In genomic region chr19:8336072-8336569, GRCh38 we compare ENCODE assay signal across 12 cellular contexts. TPM values are rescaled to one million over a fixed set of nuclear protein-coding genes. Genes with fewer than 3 reads are reported as not detected.
A peak's percentile ranks its signal among the peaks of the same experiment; 100 is the strongest.
DNase-seq lines count a peak whose midpoint lies in the region; ATAC-seq, FAIRE-seq and TF ChIP-seq lines count a peak whose summit lies in the region.
"Had no signal": no experiment of that assay in that cellular context is flagged by ENCODE, and none has a peak within 500 bp of the region (broad histone marks: within the 10 kb centered on the region; RNA-seq: fewer than 3 reads in every experiment).

No MANE protein-coding gene starts in this region.

- DNase-seq in NCI-H748 (lab: John Stamatoyannopoulos, UW; ENCODE audit: unreplicated experiment) (peak; percentile 22), NCI-H748 treated with DMSO at 0.1 percent for 48 hours (lab: John Stamatoyannopoulos, UW) (no peak), astrocyte (ENCODE audit: low read depth) (no peak), GM19239 (ENCODE audit: insufficient read length, low spot score) (no peak)
- DNase-seq: activated gamma-delta T cell, sigmoid colon had no signal

- H3K4me1 Mint-ChIP-seq in astrocyte (ENCODE audit: low read depth, unreplicated experiment) (no peaks in the 10 kb centered on the region), nephron (peaks cover 7% of the 10 kb centered on the region)

- TF ChIP-seq CTCF in HEK293 (tag by site-specific recombination; IDR thresholded peaks at IDR 0.05) (no peak), astrocyte (IDR thresholded peaks at IDR 0.05; ENCODE audit: insufficient read depth, low read depth, low read length) (no peak), nephron (IDR thresholded peaks at IDR 0.05; ENCODE audit: unreplicated experiment in 3 of 3) (no peak)

- no peak overlapping the region for H3K4me3 ChIP-seq in HEK293 (ENCODE audit: low read depth, low read length)
- H3K4me3 ChIP-seq in astrocyte (ENCODE audit: insufficient read depth, low read depth, low read length) = no peak overlapping the region
- H3K4me3 ChIP-seq: mucosa of descending colon had no signal

- no peaks in the 10 kb centered on the region for H3K79me2 ChIP-seq in astrocyte (ENCODE audit: insufficient read depth, low read length)

- no peak overlapping the region for H3K27ac Mint-ChIP-seq in astrocyte (ENCODE audit: unreplicated experiment)
- H3K27ac Mint-ChIP-seq in nephron = no peak overlapping the region

- no peak for FAIRE-seq in astrocyte (lab: Jason Lieb, UNC)
- no peak for FAIRE-seq in GM19239 (lab: Jason Lieb, UNC)

- no peak overlapping the region for H3K27ac ChIP-seq in HEK293 (ENCODE audit: extremely low read depth, low read depth, low read length)
- H3K27ac ChIP-seq in astrocyte (ENCODE audit: low read depth, low read length) = no peak overlapping the region
- H3K27ac ChIP-seq: sigmoid colon, vagina had no signal

- no peak overlapping the region for H3K4me2 ChIP-seq in astrocyte (ENCODE audit: low read length)

- H3K4me1 ChIP-seq in HEK293 (ENCODE audit: control insufficient read depth, insufficient read depth, low read length) = no peaks in the 10 kb centered on the region; the same call in 1 of the 2 replicates
- H3K4me1 ChIP-seq in astrocyte (ENCODE audit: insufficient read depth, low read length) = no peaks in the 10 kb centered on the region

- no peaks in the 10 kb centered on the region for H3K9me3 ChIP-seq in HEK293 (ENCODE audit: control insufficient read depth, insufficient read depth, low read depth, low read length)
- H3K9me3 ChIP-seq in astrocyte (ENCODE audit: insufficient read depth, low read depth, low read length) = no peaks in the 10 kb centered on the region
- H3K9me3 ChIP-seq: mucosa of descending colon, sigmoid colon, vagina had no signal

- H3K4me3 Mint-ChIP-seq in astrocyte (ENCODE audit: unreplicated experiment) = peak overlapping the region; percentile 8
- peak overlapping the region; percentile 37 to 74 (median 66) for H3K4me3 Mint-ChIP-seq in nephron

- peaks cover 28% of the 10 kb centered on the region for H3K27me3 ChIP-seq in astrocyte (ENCODE audit: insufficient read depth, low read length)
- H3K27me3 ChIP-seq: vagina had no signal

- H4K20me1 ChIP-seq in astrocyte (ENCODE audit: insufficient read depth, low read length) = peaks cover 3% of the 10 kb centered on the region

- no peaks in the 10 kb centered on the region for H3K36me3 ChIP-seq in HEK293 (ENCODE audit: control insufficient read depth in 2 of 2, insufficient read depth in 1 of 2, low read length in 2 of 2)
- no peaks in the 10 kb centered on the region for H3K36me3 ChIP-seq in astrocyte (ENCODE audit: insufficient read depth, low read length)
- H3K36me3 ChIP-seq: sigmoid colon, vagina had no signal

- H3K36me3 Mint-ChIP-seq in astrocyte (ENCODE audit: low read depth, unreplicated experiment) (peaks cover 3% of the 10 kb centered on the region), nephron (ENCODE audit: low read depth) (no peaks in the 10 kb centered on the region)

- H2AFZ ChIP-seq in astrocyte (ENCODE audit: low read depth, low read length) = no peak overlapping the region

- H3K9me3 Mint-ChIP-seq in astrocyte (ENCODE audit: unreplicated experiment) (no peaks in the 10 kb centered on the region), nephron (no peaks in the 10 kb centered on the region)

- POLR2A ChIA-PET in HEK293 (lab: Yijun Ruan, JAX) = interaction anchor here (1.1 to 2.9 kb wide), 3 partner anchors 12 to 15 kb away, joined by 3 to 22 read pairs (median 4); partner anchors contain the start of genes NDUFA7 and RPS28

- H3K27me3 Mint-ChIP-seq in astrocyte (ENCODE audit: low read depth, unreplicated experiment) (peaks cover 41% of the 10 kb centered on the region), nephron (ENCODE audit: low read depth) (peaks cover 85% of the 10 kb centered on the region)

- H3K9ac ChIP-seq in astrocyte (ENCODE audit: low read length) = no peak overlapping the region

- no peak for ATAC-seq in GM21423 (IDR thresholded peaks at IDR 0.05; ENCODE audit: unreplicated experiment)
- ATAC-seq in GM21723 (IDR thresholded peaks at IDR 0.05; ENCODE audit: unreplicated experiment) = no peak

- CTCF ChIA-PET in HEK293 (lab: Yijun Ruan, JAX) = interaction anchor here (0.7 to 1.1 kb wide), 3 partner anchors 12 to 242 kb away, joined by 3 read pairs; no protein-coding TSS in a partner anchor

TF ChIP-seq in HEK293, 187 proteins besides CTCF, POLR2A, EP300 and RAD21:
- TF ChIP-seq ZNF221 (tag by site-specific recombination; IDR thresholded peaks at IDR 0.05; ENCODE audit: borderline replicate concordance) = no peak
- TF ChIP-seq ZNF394 (tag by site-specific recombination; IDR thresholded peaks at IDR 0.05; ENCODE audit: borderline replicate concordance) = peak; percentile 42; the same call in 1 of the 2 replicates
- TF ChIP-seq REST (tag by site-specific recombination; IDR thresholded peaks at IDR 0.05) = no peak
- TF ChIP-seq ZNF214 (tag by site-specific recombination; IDR thresholded peaks at IDR 0.05; ENCODE audit: borderline replicate concordance) = no peak
- TF ChIP-seq ZSCAN18 (tag by site-specific recombination; IDR thresholded peaks at IDR 0.05) = no peak
- no peak for TF ChIP-seq SP3 (tag by site-specific recombination; IDR thresholded peaks at IDR 0.05)
- TF ChIP-seq ZNF561 (tag by site-specific recombination; IDR thresholded peaks at IDR 0.05; ENCODE audit: borderline replicate concordance) = no peak

RNA-seq across cellular contexts. Expression of gene KANK3, which starts 6.9 kb away (rescaled TPM):
- total RNA-seq in astrocyte = 0.94 and 2.9 TPM in 2 replicates

RNA-seq across cellular contexts. Expression of gene RPS28, which starts 14.8 kb away (rescaled TPM):
- total RNA-seq in astrocyte = 1,111 and 1,198 TPM in 2 replicates

RNA-seq across cellular contexts. Expression of gene NDUFA7, which starts 14.9 kb away (rescaled TPM):
- 45.4 and 49.3 TPM in 2 replicates for total RNA-seq in astrocyte

RNA-seq across cellular contexts. Expression of gene ANGPTL4, which starts 27.8 kb away (rescaled TPM):
- total RNA-seq in astrocyte = 110 and 115 TPM in 2 replicates

RNA-seq across cellular contexts. Expression of gene CD320, which starts 28.0 kb away (rescaled TPM):
- total RNA-seq in astrocyte = 35.6 and 42.2 TPM in 2 replicates
